ENCODE assay signal across 19 cellular contexts in genomic region chr11:68525930-68526329, GRCh38.
A peak's percentile ranks its signal among the peaks of the same experiment; 100 is the strongest.
DNase-seq lines count a peak whose midpoint lies in the region; ATAC-seq, FAIRE-seq and TF ChIP-seq lines count a peak whose summit lies in the region.
"Had no signal": no experiment of that assay in that cellular context is flagged by ENCODE, and none has a peak within 500 bp of the region (broad histone marks: within the 10 kb centered on the region; RNA-seq: fewer than 3 reads in every experiment).

No MANE protein-coding gene starts in this region.

- peak; percentile 39 for DNase-seq in ELR (ENCODE audit: low read depth)
- DNase-seq in RCC 7860 (ENCODE audit: low spot score), result peak; percentile 26
- peak; percentile 76 for DNase-seq in endothelial cell of umbilical vein (ENCODE audit: low read depth, low spot score)
- no peak for DNase-seq in CD8-positive, alpha-beta memory T cell
- no peak for DNase-seq in 8988T
- DNase-seq: activated CD8-positive, alpha-beta memory T cell treated with anti-CD3 and anti-CD28 coated beads for 24 hours; activated naive CD4-positive, alpha-beta T cell treated with anti-CD3 and anti-CD28 coated beads for 36 hours; BE2C; esophagus squamous epithelium; lower lobe of right lung; MV-4-11; NCI-H2171 treated with DMSO at 0.1 percent for 48 hours; ovary; stimulated activated CD4-positive, alpha-beta T cell treated with anti-CD3 and anti-CD28 coated beads, Interleukin-15, amount 100 ng/mL, for 24 hours; tibial artery had no signal

- H3K9me3 Mint-ChIP-seq in nephron, result no peaks in the 10 kb centered on the region
- no peaks in the 10 kb centered on the region for H3K9me3 Mint-ChIP-seq in CD8-positive, alpha-beta memory T cell
- H3K9me3 Mint-ChIP-seq: activated naive CD4-positive, alpha-beta T cell treated with anti-CD3 and anti-CD28 coated beads for 36 hours had no signal

- H3K9ac ChIP-seq in endothelial cell of umbilical vein (replicated peaks; ENCODE audit: extremely low read depth, insufficient read depth, low read length), result no peak overlapping the region

- peak overlapping the region; percentile 35 for H3K27ac ChIP-seq in endothelial cell of umbilical vein (ENCODE audit: insufficient read depth, low read depth, low read length)
- no peak overlapping the region for H3K27ac ChIP-seq in CD8-positive, alpha-beta memory T cell (ENCODE audit: low read depth, low read length)
- H3K27ac ChIP-seq: esophagus squamous epithelium, lower lobe of right lung, ovary, tibial artery, VCaP had no signal

- peak overlapping the region; percentile 32 for H3K4me2 ChIP-seq in endothelial cell of umbilical vein (ENCODE audit: insufficient read depth, low read length)

- intact Hi-C loops in endothelial cell of umbilical vein (cut with micrococcal nuclease), result no loop called here

- ATAC-seq in HG03460 (IDR thresholded peaks at IDR 0.05; ENCODE audit: unreplicated experiment) (no peak), HG02938 (IDR thresholded peaks at IDR 0.05; ENCODE audit: unreplicated experiment) (no peak)
- ATAC-seq: lower lobe of right lung had no signal

- no peak for FAIRE-seq in RCC 7860 (lab: Jason Lieb, UNC)
- peak; percentile 38 for FAIRE-seq in endothelial cell of umbilical vein (lab: Jason Lieb, UNC)

- peak overlapping the region; percentile 12 to 36 (median 18) for H3K27ac Mint-ChIP-seq in nephron
- peak overlapping the region in 4 of 8 donors; percentile 19 to 77 (median 46) for H3K27ac Mint-ChIP-seq in CD8-positive, alpha-beta memory T cell

- peaks cover 11 to 25% of the 10 kb centered on the region in 2 experiments for H3K36me3 ChIP-seq in endothelial cell of umbilical vein (ENCODE audit: control insufficient read depth in 2 of 2, extremely low read depth in 1 of 2, insufficient read depth in 2 of 2, low read length in 2 of 2)
- peaks cover 40% of the 10 kb centered on the region for H3K36me3 ChIP-seq in CD8-positive, alpha-beta memory T cell (ENCODE audit: insufficient read depth, low read length)
- H3K36me3 ChIP-seq: ovary had no signal

- dilution Hi-C loops in endothelial cell of umbilical vein (cut with MboI; ENCODE audit: extremely low pct_ligation_motif_present, low sequenced_read_pairs), result no loop called here

- CTCF ChIA-PET in endothelial cell of umbilical vein (lab: Charles Lee), result interaction anchor here (1.4 to 4.2 kb wide), 2 partner anchors 20 to 64 kb away, joined by 6 to 22 read pairs; no protein-coding TSS in a partner anchor
- CTCF ChIA-PET in CD8-positive, alpha-beta memory T cell (lab: Charles Lee), result interaction anchor here (0.9 to 1.0 kb wide), 2 partner anchors 21 to 58 kb away, joined by 3 read pairs; no protein-coding TSS in a partner anchor

- no peaks in the 10 kb centered on the region for H3K9me1 ChIP-seq in endothelial cell of umbilical vein (replicated peaks; ENCODE audit: control insufficient read depth, extremely low read depth, insufficient read depth, low read length)

- no peaks in the 10 kb centered on the region for H3K27me3 ChIP-seq in endothelial cell of umbilical vein (ENCODE audit: control insufficient read depth in 2 of 2, insufficient read depth in 2 of 2, low read length in 2 of 2)
- H3K27me3 ChIP-seq in CD8-positive, alpha-beta memory T cell (ENCODE audit: insufficient read depth, low read length, poor library complexity, severe bottlenecking), result no peaks in the 10 kb centered on the region
- H3K27me3 ChIP-seq: BE2C, esophagus squamous epithelium, ovary, tibial artery had no signal

- no peak overlapping the region for H3K4me3 Mint-ChIP-seq in nephron
- peak overlapping the region in 1 of 7 donors; percentile 5 for H3K4me3 Mint-ChIP-seq in CD8-positive, alpha-beta memory T cell
- H3K4me3 Mint-ChIP-seq: activated naive CD4-positive, alpha-beta T cell treated with anti-CD3 and anti-CD28 coated beads for 36 hours had no signal

- peaks cover 67% of the 10 kb centered on the region for H3K79me2 ChIP-seq in endothelial cell of umbilical vein (ENCODE audit: control insufficient read depth, insufficient read depth, low read length)

- peaks cover 81% of the 10 kb centered on the region for H3K36me3 Mint-ChIP-seq in nephron (ENCODE audit: low read depth)
- H3K36me3 Mint-ChIP-seq in CD8-positive, alpha-beta memory T cell, result peaks cover 0 to 92% (median 20%) of the 10 kb centered on the region in 3 donors

- no TSS peak for BruUV-seq in endothelial cell of umbilical vein (replicated peaks; lab: Mats Ljungman, UMichigan)

- H4K20me1 ChIP-seq in endothelial cell of umbilical vein (replicated peaks; ENCODE audit: control insufficient read depth, extremely low read depth, insufficient read depth, low read length), result peaks cover 5% of the 10 kb centered on the region

- peaks cover 38% of the 10 kb centered on the region for H3K4me1 Mint-ChIP-seq in nephron
- H3K4me1 Mint-ChIP-seq in CD8-positive, alpha-beta memory T cell, result peaks cover 70 to 97% (median 95%) of the 10 kb centered on the region in 3 donors

- TF ChIP-seq CTCF in endothelial cell of umbilical vein (IDR thresholded peaks at IDR 0.05; ENCODE audit: extremely low read depth in 1 of 2, insufficient read depth in 1 of 2, low read depth in 1 of 2, low read length in 2 of 2) (no peak), nephron (IDR thresholded peaks at IDR 0.05; ENCODE audit: unreplicated experiment in 3 of 3) (no peak)

- POLR2A ChIA-PET in endothelial cell of umbilical vein (lab: Charles Lee), result no interaction called here
- POLR2A ChIA-PET in CD8-positive, alpha-beta memory T cell (lab: Charles Lee), result no interaction called here

- H3K4me3 ChIP-seq in endothelial cell of umbilical vein (replicated peaks in 1 of 3; ENCODE audit: insufficient read depth in 1 of 3, low read depth in 1 of 3, low read length in 3 of 3), result no peak overlapping the region
- H3K4me3 ChIP-seq in CD8-positive, alpha-beta memory T cell (ENCODE audit: low read length), result no peak overlapping the region
- H3K4me3 ChIP-seq: esophagus squamous epithelium, lower lobe of right lung, ovary, tibial artery had no signal

- no peaks in the 10 kb centered on the region for H3K9me3 ChIP-seq in endothelial cell of umbilical vein (replicated peaks; ENCODE audit: control insufficient read depth, insufficient read depth, low read length)
- no peaks in the 10 kb centered on the region for H3K9me3 ChIP-seq in CD8-positive, alpha-beta memory T cell (ENCODE audit: low read length)
- H3K9me3 ChIP-seq: BE2C, esophagus squamous epithelium, lower lobe of right lung, ovary, tibial artery had no signal

- TF ChIP-seq POLR2A in endothelial cell of umbilical vein (IDR thresholded peaks at IDR 0.05; ENCODE audit: low read depth, low read length), result no peak

- no peak overlapping the region for H2AFZ ChIP-seq in endothelial cell of umbilical vein (ENCODE audit: low read depth, low read length)

- no peaks in the 10 kb centered on the region for H3K27me3 Mint-ChIP-seq in nephron (ENCODE audit: low read depth)
- no peaks in the 10 kb centered on the region for H3K27me3 Mint-ChIP-seq in CD8-positive, alpha-beta memory T cell

- H3K4me1 ChIP-seq in endothelial cell of umbilical vein (ENCODE audit: control insufficient read depth, extremely low read depth, insufficient read depth, low read length), result peaks cover 50% of the 10 kb centered on the region
- H3K4me1 ChIP-seq in CD8-positive, alpha-beta memory T cell (ENCODE audit: insufficient read depth, low read length), result peaks cover 47% of the 10 kb centered on the region
- H3K4me1 ChIP-seq: BE2C had no signal

TF ChIP-seq in endothelial cell of umbilical vein, 7 proteins besides CTCF, POLR2A, EP300 and RAD21:
- TF ChIP-seq POLR2AphosphoS5 (IDR thresholded peaks at IDR 0.05; ENCODE audit: insufficient read depth, low read depth, low read length) (no peak), JUN (IDR thresholded peaks at IDR 0.05; ENCODE audit: borderline replicate concordance, insufficient read depth, insufficient read length, low read depth) (peak; percentile 32)

Comparison
In these comparisons a context has a peak if more than half of its experiments do, and no peak if none do; other contexts are left out.
1. DNase-seq: peak in ELR (single experiment), RCC 7860 (single experiment) and endothelial cell of umbilical vein (single experiment); none in CD8-positive, alpha-beta memory T cell (0 of 5) and 8988T (single experiment).